Comparison of ENCODE assay signal across 7 cellular contexts in the genomic region with DNA sequence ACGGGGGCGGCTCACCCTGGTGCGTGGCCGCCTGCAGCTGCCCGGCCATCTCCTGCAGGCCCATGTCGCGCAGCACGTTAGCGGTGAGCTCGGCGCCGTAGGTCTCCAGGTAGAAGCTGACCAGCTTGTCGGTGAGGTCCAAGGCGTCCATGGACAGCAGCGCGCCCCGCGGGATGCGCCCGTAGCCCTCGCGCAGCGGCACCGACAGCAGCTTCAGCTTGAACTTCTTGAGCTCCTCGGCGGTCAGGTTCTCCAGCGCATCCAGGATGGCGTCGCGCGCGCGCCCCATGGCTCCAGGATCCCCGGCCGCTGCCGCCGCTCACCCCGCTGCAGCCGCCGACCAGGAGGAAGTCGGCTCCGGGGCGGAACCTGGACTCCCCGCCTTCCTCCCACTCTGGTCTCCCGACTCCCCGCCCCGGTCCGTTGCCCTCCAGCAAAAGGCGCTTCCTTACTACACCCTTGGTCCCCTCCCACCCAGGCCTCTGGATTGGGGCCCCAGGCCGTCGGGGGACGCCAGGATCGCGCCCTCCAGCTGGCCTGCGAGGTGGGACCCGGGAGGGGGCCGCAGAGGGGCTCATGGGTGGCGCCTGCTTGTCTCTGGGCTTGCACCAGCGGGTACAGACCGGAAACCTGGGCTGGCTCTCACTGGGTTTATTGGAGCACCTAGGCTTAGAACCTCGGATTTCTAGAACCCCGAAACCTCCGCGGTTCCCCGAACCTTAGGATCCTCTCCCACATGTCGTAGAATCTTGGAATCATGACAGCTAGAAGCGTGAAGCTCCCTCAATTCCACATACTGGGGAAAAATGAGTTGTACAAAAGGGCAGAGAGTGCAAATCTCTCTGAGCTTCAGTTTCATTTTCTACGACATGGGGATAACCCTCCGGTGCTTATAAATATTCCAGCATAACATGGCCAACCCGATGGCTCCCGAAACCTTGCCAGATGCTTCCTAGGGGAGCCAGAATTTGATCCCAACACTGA. TPM values are rescaled to one million over a fixed set of nuclear protein-coding genes. Genes with fewer than 3 reads are reported as not detected.
A peak's percentile ranks its signal among the peaks of the same experiment; 100 is the strongest.
DNase-seq lines count a peak whose midpoint lies in the region; ATAC-seq and TF ChIP-seq lines count a peak whose summit lies in the region.

PYCARD (minus strand) TSS at position 359 of the 984 bp plus-strand sequence; CDS start at position 289, 70 bp downstream.

- intact Hi-C loops in left lung (cut with DNase I), result no loop called here

- in situ Hi-C loops in GM13977 (cut with MboI; ENCODE audit: low pct_unique_long_range_greater_than_20kb, low sequenced_read_pairs, unreplicated experiment), result loop anchor here (10.0 kb wide), 1 partner anchor 242 kb away; the partner anchor contains the start of gene ZNF843

- H3K9me3 ChIP-seq in Peyer's patch, result no peaks in the 10 kb centered on the region
- H3K9me3 ChIP-seq in left lung, result no peaks in the 10 kb centered on the region
- H3K9me3 ChIP-seq in stomach smooth muscle (ENCODE audit: control insufficient read depth in 2 of 2, low read length in 2 of 2), result no peaks in the 10 kb centered on the region

- ATAC-seq in HG02623 (IDR thresholded peaks at IDR 0.05; ENCODE audit: unreplicated experiment) (peak; percentile 32), left lung (peak; percentile 86)

- peak within 1 kb of the TSS; percentile 66 to 90 (median 78) for H3K27ac ChIP-seq in Peyer's patch
- peak within 1 kb of the TSS; percentile 51 to 92 for H3K27ac ChIP-seq in left lung
- H3K27ac ChIP-seq in stomach smooth muscle (ENCODE audit: low read length), result no peak within 1 kb of the TSS

- H3K27me3 ChIP-seq in Peyer's patch (no peaks in the 10 kb centered on the region), left lung (no peaks in the 10 kb centered on the region), stomach smooth muscle (ENCODE audit: control insufficient read depth in 1 of 2, insufficient read depth in 2 of 2, low read length in 2 of 2) (peaks cover 10 to 15% of the 10 kb centered on the region in 2 donors)

- DNase-seq in GM13977 (ENCODE audit: low spot score) (peak; percentile 69), Peyer's patch (peak; percentile 68 to 86 (median 86)), choroid plexus epithelial cell (ENCODE audit: low read depth) (peak; percentile 44), left lung (peak; percentile 77 to 95), NCI-H2029 treated with DMSO at 0.1 percent for 48 hours (lab: John Stamatoyannopoulos, UW) (no peak)

- peak; percentile 50 to 72 for TF ChIP-seq POLR2A in Peyer's patch (IDR thresholded peaks at IDR 0.05)

- H3K4me1 ChIP-seq in Peyer's patch (peaks cover 0 to 37% (median 10%) of the 10 kb centered on the region in 4 donors), left lung (peaks cover 7 to 42% of the 10 kb centered on the region in 2 donors), stomach smooth muscle (ENCODE audit: control insufficient read depth, insufficient read depth, low read length) (peaks cover 21% of the 10 kb centered on the region)

- TF ChIP-seq CTCF in GM13977 (IDR thresholded peaks at IDR 0.05; ENCODE audit: extremely low read depth, insufficient read depth, missing control alignments) (no peak), Peyer's patch (IDR thresholded peaks at IDR 0.05) (no peak), choroid plexus epithelial cell (conservative IDR thresholded peaks at IDR 0.05; ENCODE audit: low read depth, low read length) (no peak), left lung (IDR thresholded peaks at IDR 0.05) (no peak)

- H3K4me3 ChIP-seq in Peyer's patch, result peak within 1 kb of the TSS; percentile 66 to 88 (median 74)
- H3K4me3 ChIP-seq in choroid plexus epithelial cell (ENCODE audit: low read depth, low read length), result peak within 1 kb of the TSS; percentile 74
- peak within 1 kb of the TSS; percentile 74 to 95 for H3K4me3 ChIP-seq in left lung
- peak within 1 kb of the TSS; percentile 69 to 83 for H3K4me3 ChIP-seq in stomach smooth muscle (ENCODE audit: low read length in 2 of 2)

- H3K36me3 ChIP-seq in Peyer's patch (peaks cover 0 to 4% (median 0%) of the 10 kb centered on the region in 3 donors), left lung (peaks cover 0 to 14% of the 10 kb centered on the region in 2 donors), stomach smooth muscle (ENCODE audit: control insufficient read depth in 2 of 2, insufficient read depth in 2 of 2, low read length in 2 of 2) (peaks cover 5 to 8% of the 10 kb centered on the region in 2 donors)

- peak within 1 kb of the TSS; percentile 42 to 44 for H3K9ac ChIP-seq in stomach smooth muscle (ENCODE audit: low read length in 2 of 2)

RNA-seq across cellular contexts. Expression of gene PYCARD, which starts in this region (rescaled TPM):
- total RNA-seq in Peyer's patch, result 100 to 1,000 TPM in 2 of 4 donors, 10 to 100 TPM in 2; 91.1 to 201 (median 125) TPM
- 10 to 100 TPM; 46.4 to 59.8 TPM for total RNA-seq in left lung
